In the genomic region with DNA sequence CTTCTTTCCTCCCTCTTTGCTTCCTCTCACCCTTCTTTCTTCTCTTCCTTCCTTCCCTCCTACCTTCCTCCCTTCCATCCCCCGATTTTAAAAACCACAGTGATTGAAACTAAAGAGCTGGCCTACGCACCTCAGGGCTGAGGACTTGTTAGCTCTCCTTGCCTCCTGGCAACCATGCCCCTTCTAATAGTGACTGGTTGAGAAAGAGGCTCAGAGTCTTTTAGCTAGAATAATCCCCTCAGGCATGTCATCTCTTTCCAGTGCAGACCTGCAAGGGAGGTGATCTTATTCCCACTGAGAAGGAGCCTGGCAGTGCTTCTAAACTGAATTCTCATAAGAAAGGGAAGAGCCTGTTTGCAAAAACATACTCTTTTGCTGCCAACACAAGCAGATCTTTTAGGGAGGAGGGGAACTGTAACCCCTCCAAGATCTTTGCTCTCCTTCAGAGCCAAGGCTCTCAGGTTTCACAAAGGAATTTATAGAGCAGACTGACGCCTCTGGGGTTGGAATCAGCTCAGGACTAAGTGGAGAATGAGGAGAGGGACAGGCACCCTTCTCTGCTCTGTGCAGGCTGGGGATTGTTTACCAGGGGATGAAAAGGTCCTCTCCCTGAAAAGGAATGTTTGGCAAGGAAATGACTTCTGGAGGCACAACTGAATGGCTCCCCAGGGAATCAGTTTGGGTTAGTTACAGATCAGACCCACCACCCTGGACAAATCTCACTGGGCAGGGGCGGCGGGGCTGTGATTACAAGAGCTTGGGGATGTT, we compare ENCODE assay signal across 7 cellular contexts. TPM values are rescaled to one million over a fixed set of nuclear protein-coding genes. Genes with fewer than 3 reads are reported as not detected.
DNase-seq lines count a peak whose midpoint lies in the region; ATAC-seq, FAIRE-seq and TF ChIP-seq lines count a peak whose summit lies in the region.

No MANE protein-coding gene starts in this region.

- no peaks in the 10 kb centered on the region for H4K20me1 ChIP-seq in HepG2 (ENCODE audit: insufficient read depth, low read length)

- H3K9me3 ChIP-seq in HUES64 (ENCODE audit: insufficient read depth, low read depth, low read length) (no peaks in the 10 kb centered on the region), HepG2 (ENCODE audit: low read length) (no peaks in the 10 kb centered on the region)

- H3K27ac ChIP-seq in HUES64 (ENCODE audit: low read depth, low read length) (peak overlapping the region; percentile 77), HepG2 (ENCODE audit: extremely low read length, insufficient read depth, low read length) (peak overlapping the region; percentile 90)

- H3K36me3 Mint-ChIP-seq in MCF 10A (ENCODE audit: insufficient read depth, unreplicated experiment): no peaks in the 10 kb centered on the region
- no peaks in the 10 kb centered on the region for H3K36me3 Mint-ChIP-seq in type B pancreatic cell
- no peaks in the 10 kb centered on the region for H3K36me3 Mint-ChIP-seq in activated CD4-positive, alpha-beta T cell treated with anti-CD3 and anti-CD28 coated beads, Interleukin-2, amount 10 ng/mL, durations not matched to agents 7 days and 5 days (ENCODE audit: low read depth)

- peak; percentile 91 for ATAC-seq in HepG2
- ATAC-seq in GM18498 (IDR thresholded peaks at IDR 0.05; ENCODE audit: unreplicated experiment): no peak

- no peak for TF ChIP-seq CTCF in MCF 10A (IDR thresholded peaks at IDR 0.05; ENCODE audit: unreplicated experiment)
- TF ChIP-seq CTCF in HepG2 (CRISPR knock-in tag; IDR thresholded peaks at IDR 0.05): no peak
- TF ChIP-seq CTCF in type B pancreatic cell (conservative IDR thresholded peaks at IDR 0.05): no peak

- H3K4me3 Mint-ChIP-seq in MCF 10A (ENCODE audit: unreplicated experiment) (no peak overlapping the region), type B pancreatic cell (no peak overlapping the region)
- no peak overlapping the region for H3K4me3 Mint-ChIP-seq in activated CD4-positive, alpha-beta T cell treated with anti-CD3 and anti-CD28 coated beads, Interleukin-2, amount 10 ng/mL, durations not matched to agents 7 days and 5 days

- H3K9me3 Mint-ChIP-seq in MCF 10A (ENCODE audit: unreplicated experiment) (no peaks in the 10 kb centered on the region), type B pancreatic cell (no peaks in the 10 kb centered on the region)
- H3K9me3 Mint-ChIP-seq in activated CD4-positive, alpha-beta T cell treated with anti-CD3 and anti-CD28 coated beads, Interleukin-2, amount 10 ng/mL, durations not matched to agents 7 days and 5 days: no peaks in the 10 kb centered on the region

- peak overlapping the region; percentile 1; the same call in 1 of the 2 replicates for H3K4me3 ChIP-seq in HUES64 (ENCODE audit: low read length)
- peak overlapping the region; percentile 9 to 47 (median 37); a peak in 4 of 6 replicates for H3K4me3 ChIP-seq in HepG2 (replicated peaks in 1 of 3; ENCODE audit: insufficient read depth in 1 of 3, low read depth in 2 of 3, low read length in 3 of 3)

- DNase-seq in MCF 10A (ENCODE audit: unreplicated experiment) (peak; percentile 71), HepG2 (ENCODE audit: low spot score) (peak; percentile 86), type B pancreatic cell (ENCODE audit: extremely low spot score, unreplicated experiment) (no peak), NOMO-1 treated with DMSO at 0.1 percent for 48 hours (lab: John Stamatoyannopoulos, UW; ENCODE audit: unreplicated experiment) (no peak)
- no peak for DNase-seq in activated CD4-positive, alpha-beta T cell treated with anti-CD3 and anti-CD28 coated beads, Interleukin-2, amount 10 ng/mL, durations not matched to agents 7 days and 5 days

- BruUV-seq in MCF 10A (replicated peaks; lab: Mats Ljungman, UMichigan): no TSS peak
- BruUV-seq in HepG2 (replicated peaks; lab: Mats Ljungman, UMichigan): no TSS peak

- H3K4me2 ChIP-seq in HepG2 (ENCODE audit: low read depth, low read length): peak overlapping the region; percentile 78

- H3K9ac ChIP-seq in HUES64 (ENCODE audit: low read depth, low read length): peak overlapping the region; percentile 7; the same call in 1 of the 2 replicates
- H3K9ac ChIP-seq in HepG2 (ENCODE audit: insufficient read depth, low read depth, low read length): peak overlapping the region; percentile 61

- no peak for TF ChIP-seq RAD21 in HepG2 (CRISPR knock-in tag; IDR thresholded peaks at IDR 0.05)

- no peaks in the 10 kb centered on the region for H3K79me2 ChIP-seq in HepG2 (ENCODE audit: insufficient read depth, low read length)

- peaks cover 26% of the 10 kb centered on the region for H3K4me1 ChIP-seq in HUES64 (ENCODE audit: insufficient read depth, low read length)
- H3K4me1 ChIP-seq in HepG2 (ENCODE audit: insufficient read depth, low read length): peaks cover 64% of the 10 kb centered on the region

- H3K4me1 Mint-ChIP-seq in MCF 10A (ENCODE audit: insufficient read depth, unreplicated experiment) (peaks cover 28% of the 10 kb centered on the region), type B pancreatic cell (ENCODE audit: unreplicated experiment) (peaks cover 20% of the 10 kb centered on the region)
- H3K4me1 Mint-ChIP-seq in activated CD4-positive, alpha-beta T cell treated with anti-CD3 and anti-CD28 coated beads, Interleukin-2, amount 10 ng/mL, durations not matched to agents 7 days and 5 days: peaks cover 4% of the 10 kb centered on the region

- H3K27ac Mint-ChIP-seq in MCF 10A (ENCODE audit: low read depth, unreplicated experiment): peak overlapping the region; percentile 50
- peak overlapping the region; percentile 83 for H3K27ac Mint-ChIP-seq in type B pancreatic cell
- H3K27ac Mint-ChIP-seq in activated CD4-positive, alpha-beta T cell treated with anti-CD3 and anti-CD28 coated beads, Interleukin-2, amount 10 ng/mL, durations not matched to agents 7 days and 5 days: no peak overlapping the region

- TF ChIP-seq POLR2A in HepG2 (IDR thresholded peaks at IDR 0.05; ENCODE audit: insufficient read depth in 1 of 2, low read depth in 2 of 2, low read length in 2 of 2): peak in 1 of 2 experiments; percentile 42; a peak in 2 of 4 replicates

- in situ Hi-C loops in HepG2 (cut with HindIII; ENCODE audit: extremely low pct_ligation_motif_present, low pct_unique_long_range_greater_than_20kb): no loop called here

- H3K27me3 Mint-ChIP-seq in MCF 10A (ENCODE audit: insufficient read depth, unreplicated experiment) (no peaks in the 10 kb centered on the region), type B pancreatic cell (peaks cover 3% of the 10 kb centered on the region)
- H3K27me3 Mint-ChIP-seq in activated CD4-positive, alpha-beta T cell treated with anti-CD3 and anti-CD28 coated beads, Interleukin-2, amount 10 ng/mL, durations not matched to agents 7 days and 5 days: peaks cover 29% of the 10 kb centered on the region

- no peak for FAIRE-seq in HepG2 (lab: Jason Lieb, UNC)

- H3K36me3 ChIP-seq in HUES64 (ENCODE audit: insufficient read depth, low read length): no peaks in the 10 kb centered on the region
- no peaks in the 10 kb centered on the region for H3K36me3 ChIP-seq in HepG2 (replicated peaks in 1 of 2; ENCODE audit: control insufficient read depth in 1 of 2, insufficient read depth in 2 of 2, low read length in 2 of 2)

- intact Hi-C loops in MCF 10A (cut with micrococcal nuclease): no loop called here
- intact Hi-C loops in HepG2 (cut with micrococcal nuclease; ENCODE audit: unreplicated experiment): no loop called here

- POLR2A ChIA-PET in MCF 10A (lab: Yijun Ruan, JAX): interaction anchor here (0.6 to 1.4 kb wide), 6 partner anchors 9 to 39 kb away, joined by 3 to 6 read pairs (median 5); no protein-coding TSS in a partner anchor
- POLR2A ChIA-PET in HepG2 (lab: Yijun Ruan, JAX): interaction anchor here (2.4 to 3.0 kb wide), 2 partner anchors 8 to 18 kb away, joined by 11 to 41 read pairs; a partner anchor contains a TSS
- POLR2A ChIA-PET in activated CD4-positive, alpha-beta T cell treated with anti-CD3 and anti-CD28 coated beads, Interleukin-2, amount 10 ng/mL, durations not matched to agents 7 days and 5 days (lab: Charles Lee): no interaction called here

- 23% methylated on average over 3 of the region's 5 CpGs for WGBS in HUES64
- 30% methylated on average over 5 of the region's 5 CpGs for WGBS in HepG2 (ENCODE audit: low lambda C conversion rate)

- H3K27me3 ChIP-seq in HUES64 (ENCODE audit: insufficient read depth, low read length) (peaks cover 95% of the 10 kb centered on the region), HepG2 (ENCODE audit: control insufficient read depth in 1 of 2, insufficient read depth in 2 of 2, low read length in 2 of 2) (no peaks in the 10 kb centered on the region)

- peak in 1 of 2 experiments; percentile 51; a peak in 1 of 4 replicates for TF ChIP-seq EP300 in HepG2 (IDR thresholded peaks at IDR 0.05; ENCODE audit: low read depth in 2 of 2, low read length in 2 of 2)
- TF ChIP-seq EP300 in HepG2 (CRISPR knock-in tag; IDR thresholded peaks at IDR 0.05; ENCODE audit: borderline replicate concordance): no peak

- H2AFZ ChIP-seq in HepG2 (ENCODE audit: low read length): no peak overlapping the region

- CTCF ChIA-PET in MCF 10A (lab: Yijun Ruan, JAX): interaction anchor here (0.7 to 2.4 kb wide), 6 partner anchors 13 to 1229 kb away, joined by 3 to 11 read pairs (median 4); no protein-coding TSS in a partner anchor
- CTCF ChIA-PET in HepG2 (lab: Yijun Ruan, JAX; ENCODE audit: low intra/inter-chr PET ratio, low total read pairs): no interaction called here
- CTCF ChIA-PET in activated CD4-positive, alpha-beta T cell treated with anti-CD3 and anti-CD28 coated beads, Interleukin-2, amount 10 ng/mL, durations not matched to agents 7 days and 5 days (lab: Charles Lee): interaction anchor here (0.7 kb wide), 1 partner anchor 19 kb away, joined by 3 read pairs; no protein-coding TSS in a partner anchor

RNA-seq across cellular contexts. Expression of a gene that starts 9.4 kb away (rescaled TPM):
- polyA plus RNA-seq in HUES64 (2013, experiment 1 of 2): 5.1 TPM
- polyA plus RNA-seq in HUES64 (2013, experiment 2 of 2): 9.1 TPM
- total RNA-seq in MCF 10A (2022): 0.20 and 0.65 TPM in 2 replicates
- 19.4 and 26.4 TPM in 2 replicates for total RNA-seq in HepG2 (2016; rRNA removed; fragmentation: Illumina TruSeq; extraction: Trizol)
- total RNA-seq in HepG2 (2016; cell fraction: cytosol; rRNA removed; fragmentation: Illumina TruSeq; extraction: Trizol; ENCODE audit: low read depth): 6.3 and 6.9 TPM in 2 replicates
- total RNA-seq in HepG2 (2016; cell fraction: insoluble cytoplasmic fraction; rRNA removed; fragmentation: Illumina TruSeq; extraction: Trizol): 19.5 and 30.2 TPM in 2 replicates
- 11.3 and 14.1 TPM in 2 replicates for total RNA-seq in HepG2 (2016; cell fraction: membrane; rRNA removed; fragmentation: Illumina TruSeq; extraction: Trizol)
- total RNA-seq in HepG2 (2016; cell fraction: nucleus; rRNA removed; fragmentation: Illumina TruSeq; extraction: Trizol): 12.6 and 13.8 TPM in 2 replicates
- polyA plus RNA-seq in HepG2 (2011; rRNA removed): 30.2 and 41.8 TPM in 2 replicates
- 30.2 and 31.0 TPM in 2 replicates for polyA plus RNA-seq in HepG2 (2011; cell fraction: cytosol; rRNA removed)
- polyA plus RNA-seq in HepG2 (2011; cell fraction: nucleus; rRNA removed): 21.7 and 24.5 TPM in 2 replicates
- 10.9 and 13.5 TPM in 2 replicates for polyA plus RNA-seq in HepG2 (2012)
- polyA plus RNA-seq in HepG2 (2016; cell fraction: cytosol; fragmentation: Illumina TruSeq; extraction: Trizol; ENCODE audit: low read depth): 1.7 and 2.0 TPM in 2 replicates
- 21.2 and 22.2 TPM in 2 replicates for polyA plus RNA-seq in HepG2 (2016; cell fraction: insoluble cytoplasmic fraction; fragmentation: Illumina TruSeq; extraction: Trizol; ENCODE audit: low read depth)
- 3.4 TPM in 2 replicates for polyA plus RNA-seq in HepG2 (2016; cell fraction: membrane; fragmentation: Illumina TruSeq; extraction: Trizol; ENCODE audit: low read depth)
- polyA plus RNA-seq in HepG2 (2016; cell fraction: nucleus; fragmentation: Illumina TruSeq; extraction: Trizol; ENCODE audit: insufficient read depth, low read depth): 20.2 and 20.8 TPM in 2 replicates
- polyA minus RNA-seq in HepG2 (2011; rRNA and poly(A)+ RNA removed; ENCODE audit: low replicate concordance): 0.09 and 24.0 TPM in 2 replicates
- polyA minus RNA-seq in HepG2 (2011; cell fraction: cytosol; rRNA and poly(A)+ RNA removed): 29.2 and 42.8 TPM in 2 replicates
- 23.3 and 24.9 TPM in 2 replicates for polyA minus RNA-seq in HepG2 (2011; cell fraction: nucleus; rRNA and poly(A)+ RNA removed)
- total RNA-seq in type B pancreatic cell (ENCODE audit: low replicate concordance): 2.1 and 3.3 TPM in 2 replicates
- not detected for total RNA-seq in activated CD4-positive, alpha-beta T cell treated with anti-CD3 and anti-CD28 coated beads, Interleukin-2, amount 10 ng/mL, durations not matched to agents 7 days and 5 days

RNA-seq across cellular contexts. Expression of a gene that starts 58.5 kb away (rescaled TPM):
- polyA plus RNA-seq in HUES64 (2013, experiment 1 of 2): 103 TPM
- 93.7 TPM for polyA plus RNA-seq in HUES64 (2013, experiment 2 of 2)
- 39.9 and 41.8 TPM in 2 replicates for total RNA-seq in MCF 10A (2022)
- total RNA-seq in HepG2 (2016; rRNA removed; fragmentation: Illumina TruSeq; extraction: Trizol): 65.0 and 91.5 TPM in 2 replicates
- 18.3 and 20.1 TPM in 2 replicates for total RNA-seq in HepG2 (2016; cell fraction: cytosol; rRNA removed; fragmentation: Illumina TruSeq; extraction: Trizol; ENCODE audit: low read depth)
- 67.6 and 98.6 TPM in 2 replicates for total RNA-seq in HepG2 (2016; cell fraction: insoluble cytoplasmic fraction; rRNA removed; fragmentation: Illumina TruSeq; extraction: Trizol)
- total RNA-seq in HepG2 (2016; cell fraction: membrane; rRNA removed; fragmentation: Illumina TruSeq; extraction: Trizol): 26.0 and 27.0 TPM in 2 replicates
- total RNA-seq in HepG2 (2016; cell fraction: nucleus; rRNA removed; fragmentation: Illumina TruSeq; extraction: Trizol): 37.4 and 38.2 TPM in 2 replicates
- polyA plus RNA-seq in HepG2 (2011; rRNA removed): 17.6 and 27.1 TPM in 2 replicates
- 10.7 and 13.9 TPM in 2 replicates for polyA plus RNA-seq in HepG2 (2011; cell fraction: cytosol; rRNA removed)
- 16.3 and 18.7 TPM in 2 replicates for polyA plus RNA-seq in HepG2 (2011; cell fraction: nucleus; rRNA removed)
- 22.4 and 34.0 TPM in 2 replicates for polyA plus RNA-seq in HepG2 (2012)
- 20.0 and 21.0 TPM in 2 replicates for polyA plus RNA-seq in HepG2 (2016; cell fraction: cytosol; fragmentation: Illumina TruSeq; extraction: Trizol; ENCODE audit: low read depth)
- 82.9 and 97.7 TPM in 2 replicates for polyA plus RNA-seq in HepG2 (2016; cell fraction: insoluble cytoplasmic fraction; fragmentation: Illumina TruSeq; extraction: Trizol; ENCODE audit: low read depth)
- polyA plus RNA-seq in HepG2 (2016; cell fraction: membrane; fragmentation: Illumina TruSeq; extraction: Trizol; ENCODE audit: low read depth): 21.4 and 21.6 TPM in 2 replicates
- 50.0 and 51.4 TPM in 2 replicates for polyA plus RNA-seq in HepG2 (2016; cell fraction: nucleus; fragmentation: Illumina TruSeq; extraction: Trizol; ENCODE audit: insufficient read depth, low read depth)
- polyA minus RNA-seq in HepG2 (2011; rRNA and poly(A)+ RNA removed; ENCODE audit: low replicate concordance): 9.4 and 24.9 TPM in 2 replicates
- polyA minus RNA-seq in HepG2 (2011; cell fraction: cytosol; rRNA and poly(A)+ RNA removed): 12.2 and 16.1 TPM in 2 replicates
- polyA minus RNA-seq in HepG2 (2011; cell fraction: nucleus; rRNA and poly(A)+ RNA removed): 33.6 and 36.3 TPM in 2 replicates
- 38.7 and 58.0 TPM in 2 replicates for total RNA-seq in type B pancreatic cell (ENCODE audit: low replicate concordance)
- 10 to 100 TPM; 48.9 to 60.2 TPM for total RNA-seq in activated CD4-positive, alpha-beta T cell treated with anti-CD3 and anti-CD28 coated beads, Interleukin-2, amount 10 ng/mL, durations not matched to agents 7 days and 5 days

Comparison
In these comparisons a context has a peak if more than half of its experiments do, and no peak if none do; other contexts are left out.
1. DNase-seq: peak in MCF 10A (single experiment) and HepG2 (single experiment); none in type B pancreatic cell (single experiment), activated CD4-positive, alpha-beta T cell treated with anti-CD3 and anti-CD28 coated beads, Interleukin-2, amount 10 ng/mL, durations not matched to agents 7 days and 5 days (single experiment) and NOMO-1 treated with DMSO at 0.1 percent for 48 hours (single experiment).